9 cellular contexts compared by ENCODE assay signal in the genomic region with DNA sequence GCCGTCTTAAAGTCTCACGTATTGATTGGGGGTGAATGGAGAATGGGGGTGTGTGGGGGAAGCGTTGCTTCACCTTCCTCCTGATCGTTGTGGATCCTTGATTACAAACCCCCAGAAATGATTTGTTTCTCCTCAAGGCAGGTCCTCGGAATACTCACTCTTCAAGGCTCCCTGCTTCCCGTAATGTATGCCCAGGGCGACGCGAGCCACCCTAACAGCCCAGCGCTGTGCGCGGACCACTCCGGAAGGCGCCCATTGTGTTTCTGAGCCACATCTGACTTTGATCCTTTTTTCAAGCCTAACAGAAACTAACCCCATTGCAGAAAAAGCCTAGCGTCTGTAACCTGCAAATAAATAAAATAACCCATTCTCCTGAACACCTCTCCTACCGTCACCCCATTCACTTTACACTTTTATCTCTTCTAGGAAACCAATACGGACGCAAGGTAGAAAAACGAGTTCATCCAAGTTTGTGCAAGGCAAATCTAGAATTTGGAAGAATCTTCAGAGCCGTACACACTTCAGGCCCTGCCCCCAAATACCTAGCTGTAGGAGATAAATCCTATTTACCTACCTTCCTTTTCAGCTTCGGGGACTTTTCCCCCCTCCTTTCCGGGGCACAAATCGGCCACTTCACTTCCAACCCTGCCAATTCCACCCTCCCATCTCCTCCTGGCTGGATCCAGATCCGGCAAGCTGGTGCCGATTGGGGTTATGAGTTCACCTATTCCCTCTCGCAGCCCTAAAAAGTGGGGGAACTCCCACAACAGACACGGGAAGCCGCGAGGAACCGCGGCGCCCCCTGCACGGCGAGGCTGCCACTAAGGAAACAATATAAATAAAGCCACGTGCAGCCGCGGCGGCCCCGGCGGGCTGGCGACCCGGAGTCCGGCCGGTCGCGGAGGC. TPM values are rescaled to one million over a fixed set of nuclear protein-coding genes. Genes with fewer than 3 reads are reported as not detected.
DNase-seq lines count a peak whose midpoint lies in the region; ATAC-seq and TF ChIP-seq lines count a peak whose summit lies in the region.
"Had no signal": no experiment of that assay in that cellular context is flagged by ENCODE, and none has a peak within 500 bp of the region (broad histone marks: within the 10 kb centered on the region; RNA-seq: fewer than 3 reads in every experiment).

No MANE protein-coding gene starts in this region.

- TF ChIP-seq CTCF in fibroblast of mammary gland (conservative IDR thresholded peaks at IDR 0.05; ENCODE audit: control insufficient read depth, insufficient read depth, low read depth, low read length) (no peak), ovary (IDR thresholded peaks at IDR 0.05) (no peak)

- H3K9me3 ChIP-seq in SK-N-MC (ENCODE audit: low read depth, low read length) (no peaks in the 10 kb centered on the region), ovary (no peaks in the 10 kb centered on the region)

- H3K27ac ChIP-seq in SK-N-MC (no peak overlapping the region), ovary (peak overlapping the region; percentile 65 to 82)

- intact Hi-C loops in ovary (cut with DNase I): loop anchor here in 1 of 4 donors (5.0 kb wide), 1 partner anchor 1840 kb away; no protein-coding TSS in a partner anchor

- 8 to 11% (median 11%) methylated on average over 46 of the region's 46 CpGs for WGBS in ovary, 3 donors

- no peak for ATAC-seq in GM19023 (IDR thresholded peaks at IDR 0.05; ENCODE audit: unreplicated experiment)

- in situ Hi-C loops in ACHN (cut with HindIII; ENCODE audit: low pct_ligation_motif_present, low pct_unique_long_range_greater_than_20kb, low sequenced_read_pairs): no loop called here

- CTCF ChIA-PET in activated naive CD4-positive, alpha-beta T cell treated with anti-CD3 and anti-CD28 coated beads, Interleukin-2, amount 10 ng/mL, durations not matched to agents 7 days and 5 days (lab: Charles Lee): no interaction called here

- peaks cover 3% of the 10 kb centered on the region for H3K4me1 Mint-ChIP-seq in activated naive CD4-positive, alpha-beta T cell treated with anti-CD3 and anti-CD28 coated beads, Interleukin-2, amount 10 ng/mL, durations not matched to agents 7 days and 5 days

- H3K9me3 Mint-ChIP-seq in activated naive CD4-positive, alpha-beta T cell treated with anti-CD3 and anti-CD28 coated beads, Interleukin-2, amount 10 ng/mL, durations not matched to agents 7 days and 5 days: no peaks in the 10 kb centered on the region

- peaks cover 8% of the 10 kb centered on the region for H3K27me3 Mint-ChIP-seq in activated naive CD4-positive, alpha-beta T cell treated with anti-CD3 and anti-CD28 coated beads, Interleukin-2, amount 10 ng/mL, durations not matched to agents 7 days and 5 days

- H3K4me1 ChIP-seq in ovary (ENCODE audit: insufficient read depth): peaks cover 3% of the 10 kb centered on the region

- H3K36me3 ChIP-seq in SK-N-MC (ENCODE audit: insufficient read depth, low read length): no peaks in the 10 kb centered on the region
- no peaks in the 10 kb centered on the region for H3K36me3 ChIP-seq in ovary

- H3K4me3 ChIP-seq in SK-N-MC (peak overlapping the region; percentile 77), fibroblast of mammary gland (ENCODE audit: control insufficient read depth, low read depth, low read length) (peak overlapping the region; percentile 72), ovary (peak overlapping the region; percentile 93)

- no peak for TF ChIP-seq POLR2A in ovary (IDR thresholded peaks at IDR 0.05)

- H3K9ac ChIP-seq in SK-N-MC (ENCODE audit: insufficient read length): no peak overlapping the region

- no peaks in the 10 kb centered on the region for H3K36me3 Mint-ChIP-seq in activated naive CD4-positive, alpha-beta T cell treated with anti-CD3 and anti-CD28 coated beads, Interleukin-2, amount 10 ng/mL, durations not matched to agents 7 days and 5 days
- H3K36me3 Mint-ChIP-seq: activated naive CD8-positive, alpha-beta T cell had no signal

- no peak overlapping the region for H3K4me3 Mint-ChIP-seq in activated naive CD4-positive, alpha-beta T cell treated with anti-CD3 and anti-CD28 coated beads, Interleukin-2, amount 10 ng/mL, durations not matched to agents 7 days and 5 days

- peak; percentile 3 for DNase-seq in activated naive CD4-positive, alpha-beta T cell treated with Interleukin-2 at 50 U/mL for 16 hours
- DNase-seq in activated naive CD4-positive, alpha-beta T cell treated with anti-CD3 and anti-CD28 coated beads, Interleukin-2, amount 10 ng/mL, durations not matched to agents 7 days and 5 days: no peak
- DNase-seq in SK-N-MC (ENCODE audit: low read depth, low spot score): no peak
- no peak for DNase-seq in fibroblast of mammary gland (ENCODE audit: low read depth)
- DNase-seq in ovary: peak; percentile 15 to 57 (median 34)
- DNase-seq in ACHN: no peak
- no peak for DNase-seq in NCI-H1048 (lab: John Stamatoyannopoulos, UW)

- TF ChIP-seq EP300 in ovary (IDR thresholded peaks at IDR 0.05): no peak

- H3K27me3 ChIP-seq in ovary: no peaks in the 10 kb centered on the region

- H3K27ac Mint-ChIP-seq in activated naive CD4-positive, alpha-beta T cell treated with anti-CD3 and anti-CD28 coated beads, Interleukin-2, amount 10 ng/mL, durations not matched to agents 7 days and 5 days: no peak overlapping the region
- H3K27ac Mint-ChIP-seq: activated naive CD8-positive, alpha-beta T cell had no signal

RNA-seq across cellular contexts. Expression of a gene that starts 1.1 kb away (rescaled TPM):
- 1 to 10 TPM; 3.3 to 9.4 (median 6.7) TPM for total RNA-seq in ovary
- polyA plus RNA-seq in ovary: 1 to 10 TPM; 1.2 to 2.5 TPM

Comparison
In these comparisons a context has a peak if more than half of its experiments do, and no peak if none do; other contexts are left out.
1. DNase-seq: peak in activated naive CD4-positive, alpha-beta T cell treated with Interleukin-2 at 50 U/mL for 16 hours (single experiment) and ovary (5 of 5); none in activated naive CD4-positive, alpha-beta T cell treated with anti-CD3 and anti-CD28 coated beads, Interleukin-2, amount 10 ng/mL, durations not matched to agents 7 days and 5 days (single experiment), SK-N-MC (single experiment), fibroblast of mammary gland (single experiment), ACHN (single experiment) and NCI-H1048 (single experiment).
2. Peak in every context shown above with its lines, with median percentiles within 50 percentile points of each other: H3K4me3 ChIP-seq.